Comparison of ENCODE assay signal across 8 cellular contexts in genomic region chr2:109129356-109129920, GRCh38. TPM values are rescaled to one million over a fixed set of nuclear protein-coding genes. Genes with fewer than 3 reads are reported as not detected.
DNase-seq lines count a peak whose midpoint lies in the region; ATAC-seq and TF ChIP-seq lines count a peak whose summit lies in the region.

No MANE protein-coding gene starts in this region.

- H3K27ac Mint-ChIP-seq in activated T-cell treated with anti-CD3 and anti-CD28 coated beads, Interleukin-2, amount 50 U/mL, for 24 hours, result no peak overlapping the region
- H3K27ac Mint-ChIP-seq in progenitor cell of endocrine pancreas, result no peak overlapping the region

- H3K4me1 ChIP-seq in cardiac muscle cell (ENCODE audit: low read depth), result no peaks in the 10 kb centered on the region
- H3K4me1 ChIP-seq in ovary (ENCODE audit: insufficient read depth), result no peaks in the 10 kb centered on the region

- H3K9me3 ChIP-seq in cardiac muscle cell (ENCODE audit: low read depth) (no peaks in the 10 kb centered on the region), ovary (no peaks in the 10 kb centered on the region)

- H3K36me3 Mint-ChIP-seq in activated T-cell treated with anti-CD3 and anti-CD28 coated beads, Interleukin-2, amount 50 U/mL, for 24 hours (ENCODE audit: low read depth), result no peaks in the 10 kb centered on the region
- no peaks in the 10 kb centered on the region for H3K36me3 Mint-ChIP-seq in progenitor cell of endocrine pancreas (ENCODE audit: insufficient read depth)

- TF ChIP-seq POLR2A in ovary (IDR thresholded peaks at IDR 0.05), result no peak

- H3K9me3 Mint-ChIP-seq in activated T-cell treated with anti-CD3 and anti-CD28 coated beads, Interleukin-2, amount 50 U/mL, for 24 hours, result no peaks in the 10 kb centered on the region
- no peaks in the 10 kb centered on the region for H3K9me3 Mint-ChIP-seq in progenitor cell of endocrine pancreas (ENCODE audit: low read depth)

- intact Hi-C loops in ovary (cut with DNase I), result loop anchor here in 3 of 4 donors (2.0 to 5.0 kb wide), 3 partner anchors 188 to 383 kb away; no protein-coding TSS in a partner anchor

- H3K27ac ChIP-seq in cardiac muscle cell, result no peak overlapping the region
- no peak overlapping the region for H3K27ac ChIP-seq in ovary

- H3K27me3 ChIP-seq in cardiac muscle cell (peaks cover 71% of the 10 kb centered on the region), ovary (no peaks in the 10 kb centered on the region)

- H3K4me3 Mint-ChIP-seq in activated T-cell treated with anti-CD3 and anti-CD28 coated beads, Interleukin-2, amount 50 U/mL, for 24 hours, result peak overlapping the region; percentile 57
- no peak overlapping the region for H3K4me3 Mint-ChIP-seq in progenitor cell of endocrine pancreas (ENCODE audit: low read depth)

- peak; percentile 36 for DNase-seq in Daoy (ENCODE audit: low read depth)
- no peak for DNase-seq in activated T-cell treated with anti-CD3 and anti-CD28 coated beads, Interleukin-2, amount 50 U/mL, for 24 hours
- peak; percentile 34 to 53 for DNase-seq in cardiac muscle cell (ENCODE audit: low read depth in 1 of 2, low spot score in 1 of 2)
- peak; percentile 22 to 57 (median 30) for DNase-seq in ovary
- no peak for DNase-seq in KG1 (lab: John Stamatoyannopoulos, UW)
- DNase-seq in progenitor cell of endocrine pancreas (ENCODE audit: low spot score, unreplicated experiment), result no peak
- no peak for DNase-seq in HT-29 (ENCODE audit: low spot score)

- no peak for TF ChIP-seq CTCF in cardiac muscle cell (IDR thresholded peaks at IDR 0.05; ENCODE audit: low read depth, low read length)
- no peak for TF ChIP-seq CTCF in ovary (IDR thresholded peaks at IDR 0.05)
- TF ChIP-seq CTCF in progenitor cell of endocrine pancreas (IDR thresholded peaks at IDR 0.05; ENCODE audit: unreplicated experiment), result no peak

- H3K4me3 ChIP-seq in cardiac muscle cell, result peak overlapping the region; percentile 54
- peak overlapping the region; percentile 52 for H3K4me3 ChIP-seq in ovary

- ATAC-seq in HG02981 (IDR thresholded peaks at IDR 0.05; ENCODE audit: unreplicated experiment), result peak; percentile 39

- H3K27me3 Mint-ChIP-seq in activated T-cell treated with anti-CD3 and anti-CD28 coated beads, Interleukin-2, amount 50 U/mL, for 24 hours, result peaks cover 34% of the 10 kb centered on the region
- peaks cover 66% of the 10 kb centered on the region for H3K27me3 Mint-ChIP-seq in progenitor cell of endocrine pancreas

- WGBS in ovary, 3 donors, result 1% methylated on average over 51 to 70 of the region's 70 CpGs

- TF ChIP-seq EP300 in ovary (IDR thresholded peaks at IDR 0.05), result no peak

- peaks cover 51% of the 10 kb centered on the region for H3K4me1 Mint-ChIP-seq in activated T-cell treated with anti-CD3 and anti-CD28 coated beads, Interleukin-2, amount 50 U/mL, for 24 hours (ENCODE audit: low read depth)
- H3K4me1 Mint-ChIP-seq in progenitor cell of endocrine pancreas (ENCODE audit: low read depth), result peaks cover 5% of the 10 kb centered on the region

- H3K36me3 ChIP-seq in cardiac muscle cell, result no peaks in the 10 kb centered on the region
- no peaks in the 10 kb centered on the region for H3K36me3 ChIP-seq in ovary

RNA-seq across cellular contexts. Expression of gene SH3RF3, which starts 0.4 kb away (rescaled TPM):
- 3.0 and 3.3 TPM in 2 replicates for total RNA-seq in Daoy (2014; rRNA removed; shearing (Covaris generic))
- total RNA-seq in cardiac muscle cell (1.4 and 1.7 TPM in 2 replicates), ovary (10 to 100 TPM in 1 of 7 donors, 1 to 10 TPM in 6; 2.7 to 10.1 (median 5.2) TPM), progenitor cell of endocrine pancreas (1.3 and 1.7 TPM in 2 replicates)
- polyA plus RNA-seq in cardiac muscle cell (1.2 TPM in 2 replicates), ovary (1 to 10 TPM; 3.6 to 4.0 TPM)
- total RNA-seq in HT-29 (2014; rRNA removed; shearing (Covaris generic)), result 0.05 and 0.16 TPM in 2 replicates

Comparison
In these comparisons a context has a peak if more than half of its experiments do, and no peak if none do; other contexts are left out.
1. DNase-seq: peak in Daoy (single experiment), cardiac muscle cell (2 of 2) and ovary (5 of 5); none in activated T-cell treated with anti-CD3 and anti-CD28 coated beads, Interleukin-2, amount 50 U/mL, for 24 hours (single experiment), KG1 (single experiment), progenitor cell of endocrine pancreas (single experiment) and HT-29 (single experiment).